14 cellular contexts compared by ENCODE assay signal in the genomic region with DNA sequence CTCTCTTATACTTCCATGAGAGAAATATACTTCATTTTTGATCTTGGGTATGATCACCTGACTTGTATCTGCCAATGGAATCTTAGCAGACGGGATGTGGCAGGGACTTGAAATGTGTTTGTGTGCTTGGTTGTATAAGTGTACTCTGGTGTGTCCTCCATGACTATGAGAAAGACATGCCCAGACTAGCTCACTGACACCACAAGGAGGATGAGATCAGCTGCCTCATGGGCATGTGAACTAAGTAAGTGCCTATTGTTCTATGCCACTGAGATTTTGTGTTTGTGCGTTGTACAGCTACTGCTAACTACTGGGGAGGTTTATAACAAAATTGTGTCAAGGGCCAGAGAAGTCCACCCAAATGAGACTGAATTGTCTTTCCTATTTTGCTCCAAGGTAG.
"Had no signal": no experiment of that assay in that cellular context is flagged by ENCODE, and none has a peak within 500 bp of the region (broad histone marks: within the 10 kb centered on the region; RNA-seq: fewer than 3 reads in every experiment).

No MANE protein-coding gene starts in this region.

- H3K9me3 ChIP-seq: adrenal gland, heart right ventricle, left ventricle myocardium inferior, thoracic aorta had no signal

- ATAC-seq: heart right ventricle; stimulated activated naive CD8-positive, alpha-beta T cell treated with anti-CD3 and anti-CD28 coated beads, Interleukin-15, amount 100 ng/mL, for 72 hours had no signal

- H3K36me3 ChIP-seq: adrenal gland, heart right ventricle, left ventricle myocardium inferior, thoracic aorta had no signal

- H3K9ac ChIP-seq: parathyroid adenoma had no signal

- H3K4me3 ChIP-seq: adrenal gland, heart right ventricle, left ventricle myocardium inferior, thoracic aorta had no signal

- H3K79me2 ChIP-seq: parathyroid adenoma had no signal

- H2AFZ ChIP-seq: parathyroid adenoma had no signal

- H3K27me3 ChIP-seq: adrenal gland, heart right ventricle had no signal

- H3K4me1 ChIP-seq: adrenal gland, heart right ventricle, left ventricle myocardium inferior, parathyroid adenoma had no signal

- DNase-seq: activated B cell treated with CpG ODN at 0.5 μM for 24 hours; activated CD4-positive, alpha-beta T cell treated with anti-CD3 and anti-CD28 coated beads, Interleukin-2, amount 50 U/mL, for 1 hour; activated naive CD4-positive, alpha-beta T cell treated with anti-CD3 and anti-CD28 coated beads, Interleukin-2, amount 50 U/mL, for 16 hours; activated T-cell treated with anti-CD3 and anti-CD28 coated beads, Interleukin-2, amount 50 U/mL, for 1 hour; adrenal gland; effector memory CD4-positive, alpha-beta T cell; erythroblast; heart right ventricle; left ventricle myocardium inferior; naive B cell; stimulated activated CD4-positive, alpha-beta T cell treated with anti-CD3 and anti-CD28 coated beads, Interleukin-4, amount 100 ng/mL, for 4 hours; stimulated activated naive CD8-positive, alpha-beta T cell treated with anti-CD3 and anti-CD28 coated beads, Interleukin-15, amount 100 ng/mL, for 72 hours had no signal

- H3K27ac ChIP-seq: adrenal gland, heart right ventricle, left ventricle myocardium inferior, parathyroid adenoma, thoracic aorta had no signal
